Comparison of ENCODE assay signal across 1 cellular context in genomic region chr13:103639326-103639725, GRCh38.
TF ChIP-seq lines count a peak whose summit lies in the region.

No MANE protein-coding gene starts in this region.

TF ChIP-seq in liver, 16 proteins besides CTCF, POLR2A, EP300 and RAD21 (continued from another document):
- TF ChIP-seq ZBTB33 (IDR thresholded peaks at IDR 0.05) (no peak), SP1 (IDR thresholded peaks at IDR 0.05) (peak; percentile 42), GABPA (IDR thresholded peaks at IDR 0.05 in 1 of 2, conservative IDR thresholded peaks at IDR 0.05 in 1 of 2) (no peak), FOXA1 (IDR thresholded peaks at IDR 0.05) (no peak), JUND (IDR thresholded peaks at IDR 0.05) (no peak), EGR1 (IDR thresholded peaks at IDR 0.05; ENCODE audit: low read depth in 2 of 2) (no peak), TAF1 (conservative IDR thresholded peaks at IDR 0.05) (no peak), HNF4A (conservative IDR thresholded peaks at IDR 0.05) (peak; percentile 64 to 73), RXRA (IDR thresholded peaks at IDR 0.05) (peak; percentile 64 to 69)
